ENCODE assay signal across 15 cellular contexts in genomic region chr3:122944671-122945151, GRCh38.
DNase-seq lines count a peak whose midpoint lies in the region; ATAC-seq and TF ChIP-seq lines count a peak whose summit lies in the region.
"Had no signal": no experiment of that assay in that cellular context is flagged by ENCODE, and none has a peak within 500 bp of the region (broad histone marks: within the 10 kb centered on the region; RNA-seq: fewer than 3 reads in every experiment).

No MANE protein-coding gene starts in this region.

- intact Hi-C loops in left ventricle myocardium inferior (cut with micrococcal nuclease) (loop anchor here (5.0 kb wide), 1 partner anchor 83 kb away; the partner anchor contains the start of gene SEMA5B), left ventricle myocardium superior (cut with micrococcal nuclease) (loop anchor here (5.0 kb wide), 1 partner anchor 323 kb away; no protein-coding TSS in a partner anchor)

- no peaks in the 10 kb centered on the region for H3K9me3 ChIP-seq in left ventricle myocardium inferior (replicated peaks)

- no peaks in the 10 kb centered on the region for H3K27me3 ChIP-seq in left ventricle myocardium inferior (ENCODE audit: low read depth)

- peak overlapping the region; percentile 61 for H3K27ac ChIP-seq in left ventricle myocardium inferior (replicated peaks)
- H3K27ac ChIP-seq: parathyroid adenoma had no signal

- H3K36me3 ChIP-seq in left ventricle myocardium inferior: no peaks in the 10 kb centered on the region

- TF ChIP-seq CTCF in left ventricle myocardium inferior (IDR thresholded peaks at IDR 0.05; ENCODE audit: borderline replicate concordance) (no peak), fibroblast of villous mesenchyme (IDR thresholded peaks at IDR 0.05; ENCODE audit: insufficient read depth, low read depth, low read length) (no peak)

- H3K4me3 ChIP-seq in left ventricle myocardium inferior (no peak overlapping the region), fibroblast of villous mesenchyme (ENCODE audit: low read depth, low read length) (no peak overlapping the region)

- POLR2A ChIA-PET in HEK293T (lab: Yijun Ruan, JAX): no interaction called here

- peaks cover 46% of the 10 kb centered on the region for H3K4me1 ChIP-seq in left ventricle myocardium inferior
- H3K4me1 ChIP-seq: parathyroid adenoma had no signal

- CTCF ChIA-PET in HEK293T (lab: Yijun Ruan, JAX): no interaction called here

- no peak for ATAC-seq in left ventricle myocardium superior
- no peak for ATAC-seq in HG03108 (IDR thresholded peaks at IDR 0.05; ENCODE audit: unreplicated experiment)
- no peak for ATAC-seq in HG03565 (IDR thresholded peaks at IDR 0.05; ENCODE audit: unreplicated experiment)
- ATAC-seq: HepG2 had no signal

- DNase-seq in left ventricle myocardium inferior: no peak
- no peak for DNase-seq in left ventricle myocardium superior
- DNase-seq in SK-N-DZ (ENCODE audit: low spot score): peak; percentile 44
- DNase-seq in fibroblast of villous mesenchyme (ENCODE audit: low read depth): peak; percentile 25
- DNase-seq in HEK293T (ENCODE audit: extremely low spot score): no peak
- no peak for DNase-seq in midbrain (lab: John Stamatoyannopoulos, UW)
- DNase-seq: activated CD4-positive, alpha-beta T cell treated with anti-CD3 and anti-CD28 coated beads, Interleukin-2, amount 50 U/mL, for 1 hour; activated T-cell treated with anti-CD3 and anti-CD28 coated beads, Interleukin-2, amount 50 U/mL, for 48 hours; amygdala; dermis blood vessel endothelial cell; MV-4-11 had no signal

TF ChIP-seq in HEK293T, 16 proteins besides CTCF, POLR2A, EP300 and RAD21:
- TF ChIP-seq ELF4 (IDR thresholded peaks at IDR 0.05): no peak
- no peak for TF ChIP-seq ARNT (IDR thresholded peaks at IDR 0.05)
- no peak for TF ChIP-seq FOXM1 (IDR thresholded peaks at IDR 0.05; ENCODE audit: borderline replicate concordance)

Comparison
In these comparisons a context has a peak if more than half of its experiments do, and no peak if none do; other contexts are left out.
1. DNase-seq: peak in SK-N-DZ (single experiment) and fibroblast of villous mesenchyme (single experiment); none in left ventricle myocardium inferior (single experiment), left ventricle myocardium superior (single experiment), HEK293T (single experiment) and midbrain (single experiment).